In genomic region chr12:93377543-93378372, GRCh38 we compare ENCODE assay signal across 8 cellular contexts. TPM values are rescaled to one million over a fixed set of nuclear protein-coding genes. Genes with fewer than 3 reads are reported as not detected.
DNase-seq lines count a peak whose midpoint lies in the region; ATAC-seq and TF ChIP-seq lines count a peak whose summit lies in the region.
"Not testable (repeated sequence)": the region's sequence is repeated elsewhere in the genome, so short reads cannot be mapped to it uniquely, and the experiment has no call there.

NUDT4 (plus strand) TSS chr12:93377925; CDS start chr12:93378323, 398 bp downstream.

- DNase-seq in EL (peak; percentile 94), H7 (peak; percentile 99), M059J (ENCODE audit: low read depth) (peak; percentile 90), fibroblast of peridontal ligament (ENCODE audit: extremely low read depth) (peak; percentile 89)
- DNase-seq in activated T-helper 2 cell treated with anti-CD3 and anti-CD28 coated beads, Interferon-gamma antibody, Interleukin-2, Interleukin-4, amounts not matched to agents 10 μg/mL and 5 μg/mL and 100 μg/mL, durations not matched to agents 14 hours and 24 hours and 36 hours (ENCODE audit: low spot score): peak; percentile 95
- peak; percentile 97 for DNase-seq in stimulated activated naive CD8-positive, alpha-beta T cell treated with anti-CD3 and anti-CD28 coated beads, Interleukin-15, Interleukin-2, amounts not matched to agents 100 U/mL and 50 U/mL, for 24 hours

- H3K4me3 Mint-ChIP-seq in activated T-helper 2 cell treated with anti-CD3 and anti-CD28 coated beads, Interferon-gamma antibody, Interleukin-2, Interleukin-4, amounts not matched to agents 10 μg/mL and 5 μg/mL and 100 μg/mL, durations not matched to agents 14 hours and 24 hours and 36 hours (ENCODE audit: low read depth): peak within 1 kb of the TSS; percentile 100
- H3K4me3 Mint-ChIP-seq in nephron: peak within 1 kb of the TSS; percentile 98 to 100 (median 100)

- H3K27me3 ChIP-seq in H7 (ENCODE audit: control insufficient read depth, insufficient read depth, low read length): not testable (repeated sequence)

- not testable (repeated sequence) for H3K36me3 ChIP-seq in H7 (replicated peaks; ENCODE audit: control insufficient read depth, insufficient read depth, low read length)

- peaks cover 31% of the 10 kb centered on the region for H3K36me3 Mint-ChIP-seq in activated T-helper 2 cell treated with anti-CD3 and anti-CD28 coated beads, Interferon-gamma antibody, Interleukin-2, Interleukin-4, amounts not matched to agents 10 μg/mL and 5 μg/mL and 100 μg/mL, durations not matched to agents 14 hours and 24 hours and 36 hours (ENCODE audit: low read depth)
- H3K36me3 Mint-ChIP-seq in nephron (ENCODE audit: low read depth): not testable (repeated sequence)

- intact Hi-C loops in activated T-helper 2 cell treated with anti-CD3 and anti-CD28 coated beads, Interferon-gamma antibody, Interleukin-2, Interleukin-4, amounts not matched to agents 10 μg/mL and 5 μg/mL and 100 μg/mL, durations not matched to agents 14 hours and 24 hours and 36 hours (cut with micrococcal nuclease): loop anchor here (1.0 to 5.0 kb wide), 5 partner anchors 63 to 450 kb away; partner anchors contain the start of genes CRADD, EEA1, MRPL42 and UBE2N

- H3K9me3 Mint-ChIP-seq in activated T-helper 2 cell treated with anti-CD3 and anti-CD28 coated beads, Interferon-gamma antibody, Interleukin-2, Interleukin-4, amounts not matched to agents 10 μg/mL and 5 μg/mL and 100 μg/mL, durations not matched to agents 14 hours and 24 hours and 36 hours; nephron: not testable (repeated sequence)

- H3K4me3 ChIP-seq in H7 (ENCODE audit: insufficient read depth, low read depth, low read length): peak within 1 kb of the TSS; percentile 86

- peaks cover 35% of the 10 kb centered on the region for H3K4me1 Mint-ChIP-seq in activated T-helper 2 cell treated with anti-CD3 and anti-CD28 coated beads, Interferon-gamma antibody, Interleukin-2, Interleukin-4, amounts not matched to agents 10 μg/mL and 5 μg/mL and 100 μg/mL, durations not matched to agents 14 hours and 24 hours and 36 hours (ENCODE audit: low read depth)
- H3K4me1 Mint-ChIP-seq in nephron: peaks cover 48% of the 10 kb centered on the region

- H3K27ac Mint-ChIP-seq in activated T-helper 2 cell treated with anti-CD3 and anti-CD28 coated beads, Interferon-gamma antibody, Interleukin-2, Interleukin-4, amounts not matched to agents 10 μg/mL and 5 μg/mL and 100 μg/mL, durations not matched to agents 14 hours and 24 hours and 36 hours: peak within 1 kb of the TSS; percentile 100
- H3K27ac Mint-ChIP-seq in nephron: peak within 1 kb of the TSS; percentile 96 to 99 (median 98)

- not testable (repeated sequence) for TF ChIP-seq CTCF in nephron (IDR thresholded peaks at IDR 0.05; ENCODE audit: unreplicated experiment in 3 of 3)

- peak; percentile 80 for TF ChIP-seq POLR2A in Raji (IDR thresholded peaks at IDR 0.05; ENCODE audit: insufficient read depth, low read depth, low read length)

- not testable (repeated sequence) for H3K27me3 Mint-ChIP-seq in activated T-helper 2 cell treated with anti-CD3 and anti-CD28 coated beads, Interferon-gamma antibody, Interleukin-2, Interleukin-4, amounts not matched to agents 10 μg/mL and 5 μg/mL and 100 μg/mL, durations not matched to agents 14 hours and 24 hours and 36 hours (ENCODE audit: low read depth); nephron (ENCODE audit: low read depth)

- ATAC-seq in stimulated activated naive CD8-positive, alpha-beta T cell treated with anti-CD3 and anti-CD28 coated beads, Interleukin-15, Interleukin-2, amounts not matched to agents 100 U/mL and 50 U/mL, for 24 hours: peak; percentile 88

RNA-seq across cellular contexts. Expression of gene NUDT4, which starts in this region (rescaled TPM):
- total RNA-seq in H7 (2014; rRNA removed; shearing (Covaris generic)): 60.0 and 73.2 TPM in 2 replicates
- 48.4 and 48.5 TPM in 2 replicates for total RNA-seq in M059J (2014; rRNA removed; shearing (Covaris generic))
- 92.0 and 93.9 TPM in 2 replicates for total RNA-seq in activated T-helper 2 cell treated with anti-CD3 and anti-CD28 coated beads, Interferon-gamma antibody, Interleukin-2, Interleukin-4, amounts not matched to agents 10 μg/mL and 5 μg/mL and 100 μg/mL, durations not matched to agents 14 hours and 24 hours and 36 hours

Comparison
In these comparisons a context has a peak if more than half of its experiments do, and no peak if none do; other contexts are left out.
1. Peak in every context shown above with its lines: DNase-seq, ATAC-seq and H3K4me3 ChIP-seq.